In the genomic region with DNA sequence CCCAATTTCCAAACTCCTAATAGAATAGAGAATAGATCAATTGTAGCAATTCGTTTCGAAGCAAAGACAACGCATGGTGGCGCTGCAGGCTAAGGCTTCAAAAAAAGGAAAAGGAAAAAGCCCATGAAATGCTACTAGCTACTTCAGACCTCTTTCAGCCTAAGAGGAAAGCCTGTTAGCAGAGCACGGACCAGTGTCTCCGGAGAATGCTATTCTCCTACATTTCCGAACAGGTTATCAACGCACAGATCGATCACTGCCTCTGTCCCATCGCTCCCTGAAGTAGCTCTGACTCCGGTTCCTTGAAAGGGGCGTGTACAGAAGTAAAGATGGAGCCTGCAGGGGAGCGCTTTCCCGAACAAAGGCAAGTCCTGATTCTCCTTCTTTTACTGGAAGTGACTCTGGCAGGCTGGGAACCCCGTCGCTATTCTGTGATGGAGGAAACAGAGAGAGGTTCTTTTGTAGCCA, we compare ENCODE assay signal across 9 cellular contexts. TPM values are rescaled to one million over a fixed set of nuclear protein-coding genes. Genes with fewer than 3 reads are reported as not detected.
A peak's percentile ranks its signal among the peaks of the same experiment; 100 is the strongest.
DNase-seq lines count a peak whose midpoint lies in the region; ATAC-seq and TF ChIP-seq lines count a peak whose summit lies in the region.
"Had no signal": no experiment of that assay in that cellular context is flagged by ENCODE, and none has a peak within 500 bp of the region (broad histone marks: within the 10 kb centered on the region; RNA-seq: fewer than 3 reads in every experiment).

A gene (plus strand): TSS at position 146 of the 468 bp plus-strand sequence. CDS start 184 bp downstream, at position 330.

- no peak for TF ChIP-seq CTCF in HEK293 (tag by site-specific recombination; IDR thresholded peaks at IDR 0.05)
- peak; percentile 20 for TF ChIP-seq CTCF in hepatocyte (IDR thresholded peaks at IDR 0.05; ENCODE audit: poor library complexity)

- H3K4me3 Mint-ChIP-seq in T-helper 17 cell = peak within 1 kb of the TSS; percentile 33
- no peak within 1 kb of the TSS for H3K4me3 Mint-ChIP-seq in activated CD8-positive, alpha-beta memory T cell treated with anti-CD3 and anti-CD28 coated beads, Interleukin-2, amount 10 ng/mL, durations not matched to agents 7 days and 5 days

- H3K27ac ChIP-seq in HEK293 (ENCODE audit: extremely low read depth, low read depth, low read length) (no peak within 1 kb of the TSS), hepatocyte (no peak within 1 kb of the TSS)

- H3K27me3 Mint-ChIP-seq in T-helper 17 cell = peaks cover 9% of the 10 kb centered on the region
- H3K27me3 Mint-ChIP-seq in activated CD8-positive, alpha-beta memory T cell treated with anti-CD3 and anti-CD28 coated beads, Interleukin-2, amount 10 ng/mL, durations not matched to agents 7 days and 5 days = peaks cover 2% of the 10 kb centered on the region

- POLR2A ChIA-PET in HEK293 (lab: Yijun Ruan, JAX) = no interaction called here

- no peaks in the 10 kb centered on the region; the same call in 1 of the 2 replicates for H3K9me3 ChIP-seq in HEK293 (ENCODE audit: control insufficient read depth, insufficient read depth, low read depth, low read length)
- peaks cover 24% of the 10 kb centered on the region for H3K9me3 ChIP-seq in T-helper 17 cell (ENCODE audit: control insufficient read depth, low read length, poor library complexity, severe bottlenecking)
- peaks cover 41% of the 10 kb centered on the region for H3K9me3 ChIP-seq in hepatocyte (ENCODE audit: low read depth)
- H3K9me3 ChIP-seq in skeletal muscle satellite cell (replicated peaks; ENCODE audit: low read length) = peaks cover 11% of the 10 kb centered on the region

- H2AFZ ChIP-seq in hepatocyte = no peak within 1 kb of the TSS

- H3K9me3 Mint-ChIP-seq in activated CD8-positive, alpha-beta memory T cell treated with anti-CD3 and anti-CD28 coated beads, Interleukin-2, amount 10 ng/mL, durations not matched to agents 7 days and 5 days (ENCODE audit: low read depth) = peaks cover 33% of the 10 kb centered on the region

- no peaks in the 10 kb centered on the region for H3K4me1 ChIP-seq in HEK293 (ENCODE audit: control insufficient read depth, insufficient read depth, low read length)
- H3K4me1 ChIP-seq in hepatocyte (ENCODE audit: insufficient read depth) = no peaks in the 10 kb centered on the region
- no peaks in the 10 kb centered on the region for H3K4me1 ChIP-seq in skeletal muscle satellite cell (ENCODE audit: control insufficient read depth, insufficient read depth, low read length)

- no peaks in the 10 kb centered on the region for H3K27me3 ChIP-seq in hepatocyte
- H3K27me3 ChIP-seq in skeletal muscle satellite cell (ENCODE audit: control insufficient read depth, insufficient read depth, low read length) = no peaks in the 10 kb centered on the region

- H3K4me1 Mint-ChIP-seq in T-helper 17 cell = no peaks in the 10 kb centered on the region
- H3K4me1 Mint-ChIP-seq in activated CD8-positive, alpha-beta memory T cell treated with anti-CD3 and anti-CD28 coated beads, Interleukin-2, amount 10 ng/mL, durations not matched to agents 7 days and 5 days = no peaks in the 10 kb centered on the region

- no peak for ATAC-seq in T-helper 17 cell
- ATAC-seq in GM18511 (IDR thresholded peaks at IDR 0.05; ENCODE audit: unreplicated experiment) = no peak
- ATAC-seq in HG02938 (IDR thresholded peaks at IDR 0.05; ENCODE audit: unreplicated experiment) = no peak
- ATAC-seq in activated CD8-positive, alpha-beta memory T cell treated with anti-CD3 and anti-CD28 coated beads, Interleukin-2, amount 10 ng/mL, durations not matched to agents 7 days and 5 days = no peak

- H3K36me3 ChIP-seq in HEK293 (ENCODE audit: control insufficient read depth in 2 of 2, insufficient read depth in 1 of 2, low read length in 2 of 2) (no peaks in the 10 kb centered on the region), hepatocyte (replicated peaks; ENCODE audit: insufficient read depth, low read depth) (no peaks in the 10 kb centered on the region), skeletal muscle satellite cell (ENCODE audit: insufficient read depth, low read length) (no peaks in the 10 kb centered on the region)

- no peaks in the 10 kb centered on the region for H3K79me2 ChIP-seq in hepatocyte

- no peaks in the 10 kb centered on the region for H3K36me3 Mint-ChIP-seq in T-helper 17 cell (ENCODE audit: low read depth)
- H3K36me3 Mint-ChIP-seq in activated CD8-positive, alpha-beta memory T cell treated with anti-CD3 and anti-CD28 coated beads, Interleukin-2, amount 10 ng/mL, durations not matched to agents 7 days and 5 days = peaks cover 4% of the 10 kb centered on the region

- H3K27ac Mint-ChIP-seq in T-helper 17 cell = no peak within 1 kb of the TSS
- no peak within 1 kb of the TSS for H3K27ac Mint-ChIP-seq in activated CD8-positive, alpha-beta memory T cell treated with anti-CD3 and anti-CD28 coated beads, Interleukin-2, amount 10 ng/mL, durations not matched to agents 7 days and 5 days

- no peak within 1 kb of the TSS for H3K4me2 ChIP-seq in hepatocyte
- H3K4me2 ChIP-seq in skeletal muscle satellite cell (ENCODE audit: low read length) = no peak within 1 kb of the TSS

- DNase-seq in T-helper 17 cell (no peak), hepatocyte (ENCODE audit: low spot score) (no peak), NCI-H1105 (lab: John Stamatoyannopoulos, UW) (no peak)
- DNase-seq in activated CD8-positive, alpha-beta memory T cell treated with anti-CD3 and anti-CD28 coated beads, Interleukin-2, amount 10 ng/mL, durations not matched to agents 7 days and 5 days = no peak

- CTCF ChIA-PET in HEK293 (lab: Yijun Ruan, JAX) = interaction anchor here (0.5 to 3.2 kb wide), 22 partner anchors 11 to 1183 kb away, joined by 3 to 18 read pairs (median 4); a partner anchor contains a TSS
- CTCF ChIA-PET in activated CD8-positive, alpha-beta memory T cell treated with anti-CD3 and anti-CD28 coated beads, Interleukin-2, amount 10 ng/mL, durations not matched to agents 7 days and 5 days (lab: Charles Lee) = interaction anchor here (0.7 to 1.0 kb wide), 3 partner anchors 240 to 268 kb away, joined by 3 read pairs; a partner anchor contains a TSS

- no peaks in the 10 kb centered on the region for H4K20me1 ChIP-seq in hepatocyte (ENCODE audit: insufficient read depth, poor library complexity, severe bottlenecking)

- WGBS in hepatocyte (ENCODE audit: low lambda C conversion rate, missing lambda C conversion rate) = 33% methylated on average over 16 of the region's 16 CpGs

- H3K9ac ChIP-seq in skeletal muscle satellite cell (ENCODE audit: low read depth, low read length) = no peak within 1 kb of the TSS

- H3K9me2 ChIP-seq in hepatocyte (replicated peaks; ENCODE audit: insufficient read depth) = no peaks in the 10 kb centered on the region

- H3K4me3 ChIP-seq in HEK293 (ENCODE audit: low read depth, low read length) (peak within 1 kb of the TSS; percentile 15), hepatocyte (no peak within 1 kb of the TSS), skeletal muscle satellite cell (ENCODE audit: low read length) (peak within 1 kb of the TSS; percentile 55)

TF ChIP-seq in HEK293, 187 proteins besides CTCF, POLR2A, EP300 and RAD21:
- TF ChIP-seq ZNF660 (tag by site-specific recombination; IDR thresholded peaks at IDR 0.05) (0 out of 2 replicates have a peak, but pooled peaks have one; percentile 29), ZBTB17 (tag by site-specific recombination; IDR thresholded peaks at IDR 0.05) (peak; percentile 74), ZNF335 (tag by site-specific recombination; conservative IDR thresholded peaks at IDR 0.05) (no peak), ZNF350 (tag by site-specific recombination; IDR thresholded peaks at IDR 0.05) (no peak), ZSCAN16 (tag by site-specific recombination; IDR thresholded peaks at IDR 0.05) (no peak), ZBTB1 (tag by site-specific recombination; IDR thresholded peaks at IDR 0.05) (no peak), ZNF223 (tag by site-specific recombination; IDR thresholded peaks at IDR 0.05) (no peak), ZFP69B (tag by site-specific recombination; IDR thresholded peaks at IDR 0.05) (no peak), ZNF654 (tag by site-specific recombination; IDR thresholded peaks at IDR 0.05; ENCODE audit: low read depth) (peak; percentile 75), ZSCAN30 (tag by site-specific recombination; IDR thresholded peaks at IDR 0.05) (no peak), KLF8 (tag by site-specific recombination; IDR thresholded peaks at IDR 0.05) (no peak), ZNF132 (tag by site-specific recombination; IDR thresholded peaks at IDR 0.05; ENCODE audit: borderline replicate concordance) (no peak)
- TF ChIP-seq, protein P1, sequence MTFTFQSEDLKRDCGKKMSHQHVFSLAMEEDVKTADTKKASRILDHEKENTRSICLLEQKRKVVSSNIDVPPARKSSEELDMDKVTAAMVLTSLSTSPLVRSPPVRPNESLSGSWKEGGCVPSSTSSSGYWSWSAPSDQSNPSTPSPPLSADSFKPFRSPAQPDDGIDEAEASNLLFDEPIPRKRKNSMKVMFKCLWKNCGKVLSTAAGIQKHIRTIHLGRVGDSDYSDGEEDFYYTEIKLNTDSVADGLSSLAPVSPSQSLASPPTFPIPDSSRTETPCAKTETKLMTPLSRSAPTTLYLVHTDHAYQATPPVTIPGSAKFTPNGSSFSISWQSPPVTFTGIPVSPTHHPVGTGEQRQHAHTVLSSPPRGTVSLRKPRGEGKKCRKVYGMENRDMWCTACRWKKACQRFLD (tag by site-specific recombination; IDR thresholded peaks at IDR 0.05) = no peak

RNA-seq across cellular contexts. Expression of the gene that starts here (rescaled TPM):
- under 1 TPM in 1 of 2 donors, not detected in 1; 0.10 TPM for total RNA-seq in T-helper 17 cell
- total RNA-seq in hepatocyte = 1.8 and 3.3 TPM in 2 replicates
- 2.0 and 2.6 TPM in 2 replicates for polyA plus RNA-seq in hepatocyte
- total RNA-seq in skeletal muscle satellite cell (2012; rRNA removed) = under 0.01 and 0.22 TPM in 2 replicates
- total RNA-seq in activated CD8-positive, alpha-beta memory T cell treated with anti-CD3 and anti-CD28 coated beads, Interleukin-2, amount 10 ng/mL, durations not matched to agents 7 days and 5 days = not detected
- total RNA-seq: mononuclear cell had no signal
